Comparison of ENCODE assay signal across 22 cellular contexts in the genomic region with DNA sequence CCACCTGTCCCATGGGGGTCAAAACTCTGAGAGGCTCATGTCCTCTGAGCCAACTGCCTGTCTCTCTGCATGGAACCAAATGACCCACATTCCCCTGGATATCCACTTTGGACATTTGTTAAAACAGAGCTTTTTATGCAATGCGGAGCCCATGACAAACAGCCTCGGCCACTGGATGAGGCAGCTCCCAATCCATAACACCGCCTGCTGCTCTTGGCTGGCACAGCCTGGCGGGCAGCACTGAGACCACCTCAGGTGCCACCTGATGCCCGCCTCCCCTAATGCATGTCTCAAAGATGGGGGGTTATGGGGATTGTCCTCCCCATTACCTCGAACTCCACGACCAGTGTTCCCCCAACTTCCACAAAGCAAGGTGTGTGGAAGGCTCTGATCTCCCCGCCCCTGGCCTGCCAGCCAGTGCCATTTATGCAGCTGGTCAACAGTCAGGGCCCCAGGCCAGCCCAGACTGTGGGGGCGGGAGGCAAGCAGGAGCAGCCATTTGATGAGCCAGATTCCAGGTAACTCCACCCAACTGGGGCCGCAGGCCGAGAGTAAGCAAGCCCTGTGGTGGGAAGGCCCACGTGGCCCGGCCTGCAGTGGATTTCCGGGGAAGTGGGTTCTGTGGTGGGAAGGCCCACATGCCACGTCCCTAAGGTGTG.
A peak's percentile ranks its signal among the peaks of the same experiment; 100 is the strongest.
DNase-seq lines count a peak whose midpoint lies in the region; ATAC-seq and TF ChIP-seq lines count a peak whose summit lies in the region.
"Had no signal": no experiment of that assay in that cellular context is flagged by ENCODE, and none has a peak within 500 bp of the region (broad histone marks: within the 10 kb centered on the region; RNA-seq: fewer than 3 reads in every experiment).

No MANE protein-coding gene starts in this region.

- CTCF ChIA-PET in WTC11 (lab: Charles Lee) = no interaction called here

- no peaks in the 10 kb centered on the region for H3K27me3 Mint-ChIP-seq in WTC11 (ENCODE audit: low read depth)

- no peaks in the 10 kb centered on the region for H3K9me3 ChIP-seq in left lung
- H3K9me3 ChIP-seq: SJSA1 had no signal

- DNase-seq in H7 (peak; percentile 57), WTC11 (ENCODE audit: low spot score) (no peak), left lung (peak; percentile 10 to 65), posterior vena cava (ENCODE audit: low spot score) (peak; percentile 66), anterior cingulate cortex (lab: John Stamatoyannopoulos, UW) (no peak), HuH-7 (ENCODE audit: low spot score) (no peak)
- DNase-seq: C1 segment of cervical spinal cord; CD8-positive, alpha-beta T cell; GOT3; KBM-7; MV-4-11; NCI-H1105; NCI-H1436 treated with DMSO at 0.1 percent for 48 hours; NCI-H1930; NCI-H2107; NCI-H524; NCI-H774; NK-92 treated with Interleukin-12 subunit alpha and Interleukin-12 subunit beta, amount 100 ng/mL, for 24 hours; PC-3 had no signal

- H3K4me1 ChIP-seq in left lung = no peaks in the 10 kb centered on the region
- H3K4me1 ChIP-seq: SJSA1 had no signal

- H3K9me3 Mint-ChIP-seq in WTC11 = peaks cover 15% of the 10 kb centered on the region

- POLR2A ChIA-PET in WTC11 (lab: Charles Lee) = no interaction called here

- no peak overlapping the region for H3K4me3 Mint-ChIP-seq in WTC11
- H3K4me3 Mint-ChIP-seq: CD8-positive, alpha-beta T cell had no signal

- peaks cover 30% of the 10 kb centered on the region for H3K36me3 Mint-ChIP-seq in WTC11
- H3K36me3 Mint-ChIP-seq: CD8-positive, alpha-beta T cell had no signal

- peaks cover 3% of the 10 kb centered on the region for H3K36me3 ChIP-seq in H7 (replicated peaks; ENCODE audit: control insufficient read depth, insufficient read depth, low read length)
- H3K36me3 ChIP-seq in left lung = no peaks in the 10 kb centered on the region
- H3K36me3 ChIP-seq: SJSA1 had no signal

- no peak for TF ChIP-seq CTCF in WTC11 (IDR thresholded peaks at IDR 0.05)
- TF ChIP-seq CTCF in left lung (IDR thresholded peaks at IDR 0.05) = no peak

- H3K27ac Mint-ChIP-seq in WTC11 = no peak overlapping the region
- H3K27ac Mint-ChIP-seq: CD8-positive, alpha-beta T cell had no signal

- no peak overlapping the region for H3K4me3 ChIP-seq in H7 (ENCODE audit: insufficient read depth, low read depth, low read length)
- H3K4me3 ChIP-seq in left lung = no peak overlapping the region
- H3K4me3 ChIP-seq: SJSA1 had no signal

- H3K27ac ChIP-seq in left lung = no peak overlapping the region
- H3K27ac ChIP-seq: SJSA1 had no signal

- H3K27me3 ChIP-seq in H7 (ENCODE audit: control insufficient read depth, insufficient read depth, low read length) = no peaks in the 10 kb centered on the region
- H3K27me3 ChIP-seq in left lung = peaks cover 0 to 13% of the 10 kb centered on the region in 2 donors

- intact Hi-C loops in left lung (cut with DNase I) (no loop called here), posterior vena cava (cut with DNase I) (no loop called here)

- ATAC-seq in WTC11 = no peak
- no peak for ATAC-seq in left lung
- no peak for ATAC-seq in HG03520 (IDR thresholded peaks at IDR 0.05; ENCODE audit: unreplicated experiment)
- ATAC-seq: CD8-positive, alpha-beta T cell; HCT116; PC-3 had no signal

- peaks cover 5% of the 10 kb centered on the region for H3K4me1 Mint-ChIP-seq in WTC11

TF ChIP-seq in WTC11, 78 proteins besides CTCF, POLR2A, EP300 and RAD21:
- TF ChIP-seq IRF2 (CRISPR knock-in tag; IDR thresholded peaks at IDR 0.05; ENCODE audit: borderline replicate concordance, low read depth) (no peak), RELA (CRISPR knock-in tag; IDR thresholded peaks at IDR 0.05; ENCODE audit: borderline replicate concordance) (0 out of 2 replicates have a peak, but pooled peaks have one; percentile 25)
TF ChIP-seq in WTC11: peak in this region for 1.

Comparison
In these comparisons a context has a peak if more than half of its experiments do, and no peak if none do; other contexts are left out.
1. DNase-seq: peak in H7 (single experiment), left lung (2 of 2) and posterior vena cava (single experiment); none in WTC11 (single experiment), anterior cingulate cortex (0 of 58) and HuH-7 (single experiment).